In genomic region chr1:209673631-209674417, GRCh38 we compare ENCODE assay signal across 11 cellular contexts. TPM values are rescaled to one million over a fixed set of nuclear protein-coding genes. Genes with fewer than 3 reads are reported as not detected.
DNase-seq lines count a peak whose midpoint lies in the region; ATAC-seq and TF ChIP-seq lines count a peak whose summit lies in the region.
"Had no signal": no experiment of that assay in that cellular context is flagged by ENCODE, and none has a peak within 500 bp of the region (broad histone marks: within the 10 kb centered on the region; RNA-seq: fewer than 3 reads in every experiment).

No MANE protein-coding gene starts in this region.

- no peak for ATAC-seq in activated T-cell treated with anti-CD3 and anti-CD28 coated beads, Interleukin-2, amount 50 U/mL, for 72 hours (replicated peaks in 1 of 2)
- no peak for ATAC-seq in activated T-helper 17 cell treated with anti-CD3 and anti-CD28 coated beads, Interleukin-2, amount 50 U/mL, for 72 hours (replicated peaks)
- ATAC-seq in left lung (peak; percentile 22), HG02642 (IDR thresholded peaks at IDR 0.05; ENCODE audit: poor library complexity, unreplicated experiment) (no peak)
- no peak for ATAC-seq in stimulated activated naive CD8-positive, alpha-beta T cell treated with anti-CD3 and anti-CD28 coated beads, Interleukin-15, amount 100 ng/mL, for 72 hours

- no peak for TF ChIP-seq CTCF in left lung (IDR thresholded peaks at IDR 0.05)

- peaks cover 3 to 4% of the 10 kb centered on the region in 2 donors for H3K9me3 Mint-ChIP-seq in activated T-cell treated with anti-CD3 and anti-CD28 coated beads, Interleukin-2, amount 50 U/mL, for 72 hours
- H3K9me3 Mint-ChIP-seq in activated T-helper 17 cell treated with anti-CD3 and anti-CD28 coated beads, Interleukin-2, amount 50 U/mL, for 72 hours = peaks cover 5% of the 10 kb centered on the region
- peaks cover 5 to 6% of the 10 kb centered on the region in 2 donors for H3K9me3 Mint-ChIP-seq in stimulated activated naive CD8-positive, alpha-beta T cell treated with anti-CD3 and anti-CD28 coated beads, Interleukin-15, amount 100 ng/mL, for 72 hours

- H3K36me3 Mint-ChIP-seq in activated T-cell treated with anti-CD3 and anti-CD28 coated beads, Interleukin-2, amount 50 U/mL, for 72 hours (ENCODE audit: insufficient read depth in 2 of 2) = peaks cover 8 to 12% of the 10 kb centered on the region in 2 donors
- no peaks in the 10 kb centered on the region for H3K36me3 Mint-ChIP-seq in activated T-helper 17 cell treated with anti-CD3 and anti-CD28 coated beads, Interleukin-2, amount 50 U/mL, for 72 hours (ENCODE audit: low read depth)

- H3K4me1 Mint-ChIP-seq in activated T-cell treated with anti-CD3 and anti-CD28 coated beads, Interleukin-2, amount 50 U/mL, for 72 hours (ENCODE audit: low read depth) = peaks cover 69% of the 10 kb centered on the region
- peaks cover 40% of the 10 kb centered on the region for H3K4me1 Mint-ChIP-seq in activated T-helper 17 cell treated with anti-CD3 and anti-CD28 coated beads, Interleukin-2, amount 50 U/mL, for 72 hours
- H3K4me1 Mint-ChIP-seq in stimulated activated naive CD8-positive, alpha-beta T cell treated with anti-CD3 and anti-CD28 coated beads, Interleukin-15, amount 100 ng/mL, for 72 hours = peaks cover 60% of the 10 kb centered on the region

- DNase-seq in activated T-cell treated with anti-CD3 and anti-CD28 coated beads, Interleukin-2, amount 50 U/mL, for 72 hours = no peak
- no peak for DNase-seq in activated T-cell treated with anti-CD3 and anti-CD28 coated beads for 4 hours
- peak in 1 of 2 donors; percentile 72 for DNase-seq in left lung
- DNase-seq in stimulated activated naive CD8-positive, alpha-beta T cell treated with anti-CD3 and anti-CD28 coated beads, Interleukin-15, amount 100 ng/mL, for 72 hours = peak in 1 of 2 donors; percentile 31
- DNase-seq in stimulated activated CD4-positive, alpha-beta T cell treated with anti-CD3 and anti-CD28 coated beads, Interleukin-2, amount 100 ng/mL, for 48 hours = no peak
- no peak for DNase-seq in SJCRH30
- DNase-seq: BE2C; stimulated activated CD4-positive, alpha-beta T cell treated with anti-CD3 and anti-CD28 coated beads, Interleukin-12 subunit alpha, Interleukin-12 subunit beta, amount 100 ng/mL, for 4 hours; substantia nigra had no signal

- intact Hi-C loops in left lung (cut with DNase I) = no loop called here

- peak overlapping the region; percentile 80 to 83 for H3K4me3 Mint-ChIP-seq in activated T-cell treated with anti-CD3 and anti-CD28 coated beads, Interleukin-2, amount 50 U/mL, for 72 hours
- peak overlapping the region; percentile 74 for H3K4me3 Mint-ChIP-seq in activated T-helper 17 cell treated with anti-CD3 and anti-CD28 coated beads, Interleukin-2, amount 50 U/mL, for 72 hours
- peak overlapping the region; percentile 87 to 92 for H3K4me3 Mint-ChIP-seq in stimulated activated naive CD8-positive, alpha-beta T cell treated with anti-CD3 and anti-CD28 coated beads, Interleukin-15, amount 100 ng/mL, for 72 hours

- H3K9me3 ChIP-seq in left lung = no peaks in the 10 kb centered on the region
- no peaks in the 10 kb centered on the region for H3K9me3 ChIP-seq in SJCRH30 (replicated peaks)
- H3K9me3 ChIP-seq: BE2C had no signal

- H3K27me3 ChIP-seq in left lung (peaks cover 4 to 36% of the 10 kb centered on the region in 2 donors), SJCRH30 (peaks cover 16% of the 10 kb centered on the region)

- H3K27me3 Mint-ChIP-seq in activated T-cell treated with anti-CD3 and anti-CD28 coated beads, Interleukin-2, amount 50 U/mL, for 72 hours (ENCODE audit: low read depth) = peaks cover 48% of the 10 kb centered on the region
- peaks cover 11% of the 10 kb centered on the region for H3K27me3 Mint-ChIP-seq in activated T-helper 17 cell treated with anti-CD3 and anti-CD28 coated beads, Interleukin-2, amount 50 U/mL, for 72 hours
- peaks cover 62% of the 10 kb centered on the region for H3K27me3 Mint-ChIP-seq in stimulated activated naive CD8-positive, alpha-beta T cell treated with anti-CD3 and anti-CD28 coated beads, Interleukin-15, amount 100 ng/mL, for 72 hours

- H3K4me1 ChIP-seq in left lung (peaks cover 19 to 62% of the 10 kb centered on the region in 2 donors), SJCRH30 (no peaks in the 10 kb centered on the region)
- H3K4me1 ChIP-seq: BE2C had no signal

- H3K27ac Mint-ChIP-seq in activated T-cell treated with anti-CD3 and anti-CD28 coated beads, Interleukin-2, amount 50 U/mL, for 72 hours = peak overlapping the region; percentile 83
- peak overlapping the region; percentile 91 for H3K27ac Mint-ChIP-seq in activated T-helper 17 cell treated with anti-CD3 and anti-CD28 coated beads, Interleukin-2, amount 50 U/mL, for 72 hours
- H3K27ac Mint-ChIP-seq in stimulated activated naive CD8-positive, alpha-beta T cell treated with anti-CD3 and anti-CD28 coated beads, Interleukin-15, amount 100 ng/mL, for 72 hours = peak overlapping the region; percentile 91 to 96

- H3K27ac ChIP-seq in left lung (peak overlapping the region in 1 of 2 donors; percentile 84), SJCRH30 (no peak overlapping the region)

- peak overlapping the region in 1 of 2 donors; percentile 54 for H3K4me3 ChIP-seq in left lung
- no peak overlapping the region for H3K4me3 ChIP-seq in SJCRH30

- H3K36me3 ChIP-seq in left lung (no peaks in the 10 kb centered on the region), SJCRH30 (no peaks in the 10 kb centered on the region)
- H3K36me3 ChIP-seq: BE2C had no signal

RNA-seq across cellular contexts. Expression of gene G0S2, which starts 1.4 kb away (rescaled TPM):
- total RNA-seq in activated T-cell treated with anti-CD3 and anti-CD28 coated beads, Interleukin-2, amount 50 U/mL, for 72 hours = 10 to 100 TPM in 1 of 2 donors, 1 to 10 TPM in 1; 9.6 to 25.9 TPM
- total RNA-seq in activated T-helper 17 cell treated with anti-CD3 and anti-CD28 coated beads, Interleukin-2, amount 50 U/mL, for 72 hours = 10 to 100 TPM; 16.1 to 17.1 TPM
- 10 to 100 TPM; 10.6 to 89.1 TPM for total RNA-seq in left lung
- total RNA-seq in SJCRH30 (2014; rRNA removed; shearing (Covaris generic)) = 1.3 and 1.8 TPM in 2 replicates

RNA-seq across cellular contexts. Expression of gene LAMB3, which starts 21.6 kb away (rescaled TPM):
- total RNA-seq in activated T-cell treated with anti-CD3 and anti-CD28 coated beads, Interleukin-2, amount 50 U/mL, for 72 hours = 10 to 100 TPM in 1 of 2 donors, 1 to 10 TPM in 1; 5.9 to 26.0 TPM
- 10 to 100 TPM in 1 of 2 donors, 1 to 10 TPM in 1; 7.2 to 11.9 TPM for total RNA-seq in activated T-helper 17 cell treated with anti-CD3 and anti-CD28 coated beads, Interleukin-2, amount 50 U/mL, for 72 hours
- 100 to 1,000 TPM in 1 of 2 donors, 10 to 100 TPM in 1; 64.1 to 126 TPM for total RNA-seq in left lung
- 8.9 and 9.1 TPM in 2 replicates for total RNA-seq in SJCRH30 (2014; rRNA removed; shearing (Covaris generic))

RNA-seq across cellular contexts. Expression of gene HSD11B1, which starts 30.8 kb away (rescaled TPM):
- 1 to 10 TPM; 2.1 to 3.1 TPM for total RNA-seq in activated T-cell treated with anti-CD3 and anti-CD28 coated beads, Interleukin-2, amount 50 U/mL, for 72 hours
- 1 to 10 TPM; 2.4 to 9.7 TPM for total RNA-seq in activated T-helper 17 cell treated with anti-CD3 and anti-CD28 coated beads, Interleukin-2, amount 50 U/mL, for 72 hours
- 10 to 100 TPM in 1 of 2 donors, 1 to 10 TPM in 1; 8.1 to 30.7 TPM for total RNA-seq in left lung
- not detected in 2 replicates for total RNA-seq in SJCRH30 (2014; rRNA removed; shearing (Covaris generic))
